In the genomic region with DNA sequence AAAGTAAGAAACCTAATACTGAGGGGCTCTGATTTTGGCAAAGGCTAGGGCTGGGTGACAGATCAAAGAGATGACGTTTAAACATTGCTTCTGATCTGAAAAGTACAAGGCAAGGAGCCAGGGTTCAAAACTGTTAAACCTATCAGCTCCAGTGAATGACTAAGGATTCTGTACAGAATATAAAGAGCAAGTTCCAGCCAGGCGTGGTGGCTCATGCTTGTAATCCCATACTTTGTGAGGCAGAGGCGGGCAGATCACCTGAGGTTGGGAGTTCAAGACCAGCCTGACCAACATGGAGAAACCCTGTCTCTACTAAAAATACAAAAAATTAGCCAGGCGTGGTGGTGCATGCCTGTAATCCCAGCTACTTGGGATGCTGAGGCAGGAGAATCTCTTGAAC, we compare ENCODE assay signal across 12 cellular contexts. TPM values are rescaled to one million over a fixed set of nuclear protein-coding genes. Genes with fewer than 3 reads are reported as not detected.
"Had no signal": no experiment of that assay in that cellular context is flagged by ENCODE, and none has a peak within 500 bp of the region (broad histone marks: within the 10 kb centered on the region; RNA-seq: fewer than 3 reads in every experiment).

No MANE protein-coding gene starts in this region.

RNA-seq across cellular contexts. Expression of a gene that starts 55.6 kb away (rescaled TPM):
- total RNA-seq: activated CD4-positive, alpha-beta T cell treated with anti-CD3 and anti-CD28 coated beads, Interleukin-2, amount 10 ng/mL, durations not matched to agents 24 days and 14 days; activated CD8-positive, alpha-beta memory T cell treated with anti-CD3 and anti-CD28 coated beads for 36 hours; activated CD8-positive, alpha-beta T cell treated with anti-CD3 and anti-CD28 coated beads for 36 hours; activated T-helper 17 cell treated with anti-CD3 and anti-CD28 coated beads, Interleukin-2, amount 50 U/mL, for 72 hours; adrenal gland; astrocyte; body of pancreas; LHCN-M2; NCI-H460; Peyer's patch; SJSA1 had no signal
- polyA plus RNA-seq: adrenal gland, SK-N-SH had no signal

RNA-seq across cellular contexts. Expression of a gene that starts 59.9 kb away (rescaled TPM):
- total RNA-seq: astrocyte, body of pancreas, SJSA1 had no signal
